In genomic region chr6:11354019-11354418, GRCh38 we compare ENCODE assay signal across 1 cellular context.
TF ChIP-seq lines count a peak whose summit lies in the region.

No MANE protein-coding gene starts in this region.

TF ChIP-seq in WTC11, 78 proteins besides CTCF, POLR2A, EP300 and RAD21 (continued from another document):
- TF ChIP-seq, protein P1, sequence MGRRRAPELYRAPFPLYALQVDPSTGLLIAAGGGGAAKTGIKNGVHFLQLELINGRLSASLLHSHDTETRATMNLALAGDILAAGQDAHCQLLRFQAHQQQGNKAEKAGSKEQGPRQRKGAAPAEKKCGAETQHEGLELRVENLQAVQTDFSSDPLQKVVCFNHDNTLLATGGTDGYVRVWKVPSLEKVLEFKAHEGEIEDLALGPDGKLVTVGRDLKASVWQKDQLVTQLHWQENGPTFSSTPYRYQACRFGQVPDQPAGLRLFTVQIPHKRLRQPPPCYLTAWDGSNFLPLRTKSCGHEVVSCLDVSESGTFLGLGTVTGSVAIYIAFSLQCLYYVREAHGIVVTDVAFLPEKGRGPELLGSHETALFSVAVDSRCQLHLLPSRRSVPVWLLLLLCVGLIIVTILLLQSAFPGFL (CRISPR knock-in tag; IDR thresholded peaks at IDR 0.05; ENCODE audit: borderline replicate concordance), result no peak
- TF ChIP-seq ETV6 (CRISPR knock-in tag; IDR thresholded peaks at IDR 0.05), result no peak
